In the genomic region with DNA sequence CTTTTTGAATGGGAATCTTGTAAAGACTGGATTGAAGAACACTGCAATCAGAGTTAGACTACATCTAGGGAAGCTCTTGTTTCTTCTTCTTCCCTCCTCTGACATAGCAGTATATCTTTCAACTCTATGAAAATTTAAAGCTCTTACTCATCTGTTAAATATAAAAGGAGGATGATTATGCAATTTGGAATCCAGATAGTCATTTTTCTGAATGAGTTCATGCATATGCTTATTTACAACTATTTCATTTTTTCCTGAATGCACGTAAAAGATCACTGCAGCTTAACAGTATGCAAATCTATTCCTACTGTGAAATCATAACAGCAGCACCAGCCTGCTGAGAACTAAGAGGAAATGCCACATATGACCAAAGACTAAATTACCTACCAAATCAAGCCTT, we compare ENCODE assay signal across 17 cellular contexts.
DNase-seq lines count a peak whose midpoint lies in the region; ATAC-seq and TF ChIP-seq lines count a peak whose summit lies in the region.
"Had no signal": no experiment of that assay in that cellular context is flagged by ENCODE, and none has a peak within 500 bp of the region (broad histone marks: within the 10 kb centered on the region; RNA-seq: fewer than 3 reads in every experiment).

No MANE protein-coding gene starts in this region.

- peaks cover 4 to 5% of the 10 kb centered on the region in 2 experiments; a peak in 2 of 4 replicates for H3K4me1 Mint-ChIP-seq in H9
- no peaks in the 10 kb centered on the region for H3K4me1 Mint-ChIP-seq in activated T-helper 1 cell treated with anti-CD3 and anti-CD28 coated beads, Interleukin-12 subunit alpha, Interleukin-12 subunit beta, Interleukin-2, Interleukin-4 antibody, amounts not matched to agents 30 ng/mL and 10 ng/mL and 1 ng/mL, durations not matched to agents 14 hours and 24 hours and 36 hours (ENCODE audit: low read depth)
- H3K4me1 Mint-ChIP-seq: natural killer cell had no signal

- CTCF ChIA-PET in RWPE1 (lab: Yijun Ruan, JAX): no interaction called here

- H3K4me1 ChIP-seq in GM23248 (ENCODE audit: insufficient read depth) (peaks cover 15% of the 10 kb centered on the region), smooth muscle cell (ENCODE audit: low read depth) (peaks cover 5% of the 10 kb centered on the region), H9 (ENCODE audit: insufficient read depth, low read length) (no peaks in the 10 kb centered on the region)
- H3K4me1 ChIP-seq: lower lobe of right lung, SJSA1 had no signal

- H2BK20ac ChIP-seq in H9 (ENCODE audit: low read depth, low read length, poor library complexity, severe bottlenecking): no peak overlapping the region

- H2BK15ac ChIP-seq in H9 (ENCODE audit: low read depth, low read length): no peak overlapping the region

- H3K9me3 ChIP-seq in GM23248 (ENCODE audit: low read depth) (no peaks in the 10 kb centered on the region), smooth muscle cell (replicated peaks; ENCODE audit: low read depth) (no peaks in the 10 kb centered on the region), H9 (ENCODE audit: control insufficient read depth, low read depth, low read length) (no peaks in the 10 kb centered on the region)
- H3K9me3 ChIP-seq: lower lobe of right lung, SJSA1 had no signal

- H3K79me2 ChIP-seq in GM23248 (ENCODE audit: insufficient read depth) (no peaks in the 10 kb centered on the region), smooth muscle cell (ENCODE audit: low read depth) (peaks cover 11% of the 10 kb centered on the region), H9 (ENCODE audit: insufficient read depth, low read length) (no peaks in the 10 kb centered on the region)

- H3K18ac ChIP-seq in H9 (ENCODE audit: insufficient read length, low read depth, low read length): no peak overlapping the region

- H3K4me2 ChIP-seq in GM23248 (ENCODE audit: unreplicated experiment) (peak overlapping the region; percentile 36), smooth muscle cell (peak overlapping the region; percentile 11), H9 (ENCODE audit: insufficient read depth, insufficient read length, low read length) (no peak overlapping the region)

- H3K9ac ChIP-seq in GM23248: no peak overlapping the region
- no peak overlapping the region for H3K9ac ChIP-seq in smooth muscle cell (ENCODE audit: low read depth)
- no peak overlapping the region for H3K9ac ChIP-seq in H9 (ENCODE audit: extremely low read depth, insufficient read length, low read length)

- peaks cover 13% of the 10 kb centered on the region; the same call in 1 of the 2 replicates for H3F3A ChIP-seq in GM23248 (ENCODE audit: insufficient read depth)
- peaks cover 17% of the 10 kb centered on the region for H3F3A ChIP-seq in smooth muscle cell (ENCODE audit: low read depth)

- no peak overlapping the region for H4K91ac ChIP-seq in H9 (ENCODE audit: insufficient read length, low read depth, low read length)

- H3K27ac Mint-ChIP-seq in H9: no peak overlapping the region
- H3K27ac Mint-ChIP-seq in activated T-helper 1 cell treated with anti-CD3 and anti-CD28 coated beads, Interleukin-12 subunit alpha, Interleukin-12 subunit beta, Interleukin-2, Interleukin-4 antibody, amounts not matched to agents 30 ng/mL and 10 ng/mL and 1 ng/mL, durations not matched to agents 14 hours and 24 hours and 36 hours: no peak overlapping the region
- H3K27ac Mint-ChIP-seq: activated CD4-positive, alpha-beta memory T cell treated with anti-CD3 and anti-CD28 coated beads for 36 hours; activated T-cell treated with anti-CD3 and anti-CD28 coated beads, Interleukin-2, amount 50 U/mL, for 72 hours; CD4-positive, CD25-positive, alpha-beta regulatory T cell; natural killer cell had no signal

- H3K4me3 ChIP-seq in GM23248: no peak overlapping the region
- H3K4me3 ChIP-seq in fibroblast of pulmonary artery (replicated peaks; ENCODE audit: low read depth, low read length): no peak overlapping the region
- H3K4me3 ChIP-seq in smooth muscle cell: no peak overlapping the region
- H3K4me3 ChIP-seq: lower lobe of right lung, SJSA1 had no signal

- no peaks in the 10 kb centered on the region for H3K9me2 ChIP-seq in GM23248 (ENCODE audit: insufficient read depth)

- 4% methylated on average over 1 of the region's 1 CpG for WGBS in GM23248 (ENCODE audit: low coverage in 1 of 2, low lambda C conversion rate in 2 of 2, missing lambda C conversion rate in 2 of 2), 2 experiments
- 26% methylated on average over 1 of the region's 1 CpG for WGBS in smooth muscle cell (ENCODE audit: low lambda C conversion rate)
- no CpG with 5 or more reads among the region's 1 CpG for WGBS in H9 (ENCODE audit: extremely low coverage, insufficient read length, low lambda C conversion rate)

- no peak overlapping the region for H4K5ac ChIP-seq in H9 (ENCODE audit: insufficient read length, low read depth, low read length)

- no peak overlapping the region for H3T11ph ChIP-seq in H9 (ENCODE audit: low read length)

- no peaks in the 10 kb centered on the region for H3K79me1 ChIP-seq in H9 (ENCODE audit: insufficient read depth, low read depth, low read length, poor library complexity, severe bottlenecking)

- H3K56ac ChIP-seq in H9 (ENCODE audit: insufficient read length, low read depth, low read length): no peak overlapping the region

- in situ Hi-C loops in GM23248 (cut with MboI): no loop called here

- no peak overlapping the region for H3K27ac ChIP-seq in GM23248
- no peak overlapping the region for H3K27ac ChIP-seq in RWPE1
- H3K27ac ChIP-seq in smooth muscle cell (ENCODE audit: low read depth): peak overlapping the region; percentile 49
- no peak overlapping the region for H3K27ac ChIP-seq in H9 (ENCODE audit: insufficient read length, low read depth, low read length)
- H3K27ac ChIP-seq: lower lobe of right lung, SJSA1 had no signal

- POLR2A ChIA-PET in RWPE1 (lab: Yijun Ruan, JAX; ENCODE audit: low non-redundant PET): no interaction called here

- peaks cover 0 to 4% of the 10 kb centered on the region in 2 experiments; a peak in 1 of 5 replicates for H3K9me3 Mint-ChIP-seq in H9
- H3K9me3 Mint-ChIP-seq in activated T-helper 1 cell treated with anti-CD3 and anti-CD28 coated beads, Interleukin-12 subunit alpha, Interleukin-12 subunit beta, Interleukin-2, Interleukin-4 antibody, amounts not matched to agents 30 ng/mL and 10 ng/mL and 1 ng/mL, durations not matched to agents 14 hours and 24 hours and 36 hours: peaks cover 5% of the 10 kb centered on the region
- H3K9me3 Mint-ChIP-seq: natural killer cell had no signal

- intact Hi-C loops in activated T-helper 1 cell treated with anti-CD3 and anti-CD28 coated beads, Interleukin-12 subunit alpha, Interleukin-12 subunit beta, Interleukin-2, Interleukin-4 antibody, amounts not matched to agents 30 ng/mL and 10 ng/mL and 1 ng/mL, durations not matched to agents 14 hours and 24 hours and 36 hours (cut with micrococcal nuclease): no loop called here

- H3K27me3 Mint-ChIP-seq in H9 (ENCODE audit: low read depth): no peaks in the 10 kb centered on the region; the same call in 1 of the 2 replicates
- H3K27me3 Mint-ChIP-seq in activated T-helper 1 cell treated with anti-CD3 and anti-CD28 coated beads, Interleukin-12 subunit alpha, Interleukin-12 subunit beta, Interleukin-2, Interleukin-4 antibody, amounts not matched to agents 30 ng/mL and 10 ng/mL and 1 ng/mL, durations not matched to agents 14 hours and 24 hours and 36 hours (ENCODE audit: insufficient read depth): peaks cover 10% of the 10 kb centered on the region
- H3K27me3 Mint-ChIP-seq: CD4-positive, CD25-positive, alpha-beta regulatory T cell had no signal

- H4K8ac ChIP-seq in H9 (replicated peaks; ENCODE audit: insufficient read length, low read depth, low read length): no peak overlapping the region

- 0 out of 2 replicates have a peak, but pooled peaks cover 3% of the 10 kb centered on the region for H3K27me3 ChIP-seq in GM23248 (replicated peaks; ENCODE audit: insufficient read depth)
- no peaks in the 10 kb centered on the region for H3K27me3 ChIP-seq in smooth muscle cell (ENCODE audit: low read depth)
- H3K27me3 ChIP-seq in H9 (ENCODE audit: insufficient read depth, low read length): no peaks in the 10 kb centered on the region
- H3K27me3 ChIP-seq: SJSA1 had no signal

- DNase-seq in GM23248 (peak; percentile 66), RWPE1 (ENCODE audit: low spot score) (peak; percentile 5), fibroblast of pulmonary artery (ENCODE audit: low read depth) (peak; percentile 37), smooth muscle cell (lab: John Stamatoyannopoulos, UW; ENCODE audit: unreplicated experiment) (no peak), H9 (no peak)
- no peak for DNase-seq in activated T-helper 1 cell treated with anti-CD3 and anti-CD28 coated beads, Interleukin-12 subunit alpha, Interleukin-12 subunit beta, Interleukin-2, Interleukin-4 antibody, amounts not matched to agents 30 ng/mL and 10 ng/mL and 1 ng/mL, durations not matched to agents 14 hours and 24 hours and 36 hours (ENCODE audit: low spot score)
- DNase-seq: activated CD4-positive, alpha-beta memory T cell treated with anti-CD3 and anti-CD28 coated beads for 36 hours; activated T-cell treated with anti-CD3 and anti-CD28 coated beads, Interleukin-2, amount 50 U/mL, for 72 hours; amniotic stem cell; CD4-positive, CD25-positive, alpha-beta regulatory T cell; erythroblast; lower lobe of right lung; natural killer cell; NCI-H1092 treated with DMSO at 0.1 percent for 48 hours; substantia nigra had no signal

- no peak overlapping the region for H2AFZ ChIP-seq in GM23248
- H2AFZ ChIP-seq in smooth muscle cell (ENCODE audit: low read depth): no peak overlapping the region
- no peak overlapping the region for H2AFZ ChIP-seq in H9 (ENCODE audit: low read length)

- TF ChIP-seq CTCF in RWPE1 (conservative IDR thresholded peaks at IDR 0.05; ENCODE audit: low read depth): no peak
- no peak for TF ChIP-seq CTCF in fibroblast of pulmonary artery (IDR thresholded peaks at IDR 0.05; ENCODE audit: low read length, missing control alignments)
- no peak for TF ChIP-seq CTCF in smooth muscle cell (IDR thresholded peaks at IDR 0.05; ENCODE audit: borderline replicate concordance, insufficient read depth, poor library complexity, severe bottlenecking)
- no peak for TF ChIP-seq CTCF in H9 (conservative IDR thresholded peaks at IDR 0.05)

- no peak for ATAC-seq in HG02588 (IDR thresholded peaks at IDR 0.05; ENCODE audit: unreplicated experiment)
- ATAC-seq: activated T-cell treated with anti-CD3 and anti-CD28 coated beads, Interleukin-2, amount 50 U/mL, for 72 hours; lower lobe of right lung; natural killer cell had no signal

- no peaks in the 10 kb centered on the region for H3K23me2 ChIP-seq in H9 (ENCODE audit: insufficient read length, low read depth, low read length, poor library complexity, severe bottlenecking)

- no peak overlapping the region for H2BK5ac ChIP-seq in H9 (ENCODE audit: insufficient read length, low read length)

- no peak overlapping the region for H3K4me3 Mint-ChIP-seq in H9
- H3K4me3 Mint-ChIP-seq in activated T-helper 1 cell treated with anti-CD3 and anti-CD28 coated beads, Interleukin-12 subunit alpha, Interleukin-12 subunit beta, Interleukin-2, Interleukin-4 antibody, amounts not matched to agents 30 ng/mL and 10 ng/mL and 1 ng/mL, durations not matched to agents 14 hours and 24 hours and 36 hours: no peak overlapping the region
- H3K4me3 Mint-ChIP-seq: activated CD4-positive, alpha-beta memory T cell treated with anti-CD3 and anti-CD28 coated beads for 36 hours; activated T-cell treated with anti-CD3 and anti-CD28 coated beads, Interleukin-2, amount 50 U/mL, for 72 hours; CD4-positive, CD25-positive, alpha-beta regulatory T cell; natural killer cell had no signal

- no peak overlapping the region for H2AK5ac ChIP-seq in H9 (ENCODE audit: insufficient read length, low read length)

- H2BK12ac ChIP-seq in H9 (ENCODE audit: insufficient read length, low read depth, low read length): no peak overlapping the region

- no peaks in the 10 kb centered on the region for H3K36me3 ChIP-seq in GM23248 (ENCODE audit: low read depth)
- peaks cover 6% of the 10 kb centered on the region for H3K36me3 ChIP-seq in smooth muscle cell (ENCODE audit: low read depth)
- H3K36me3 ChIP-seq: lower lobe of right lung, SJSA1 had no signal

- no peaks in the 10 kb centered on the region; a peak in 1 of 7 replicates for H3K36me3 Mint-ChIP-seq in H9 (ENCODE audit: insufficient read depth in 1 of 3, low read depth in 3 of 3)
- no peaks in the 10 kb centered on the region for H3K36me3 Mint-ChIP-seq in activated T-helper 1 cell treated with anti-CD3 and anti-CD28 coated beads, Interleukin-12 subunit alpha, Interleukin-12 subunit beta, Interleukin-2, Interleukin-4 antibody, amounts not matched to agents 30 ng/mL and 10 ng/mL and 1 ng/mL, durations not matched to agents 14 hours and 24 hours and 36 hours (ENCODE audit: low read depth)
- H3K36me3 Mint-ChIP-seq: activated CD4-positive, alpha-beta memory T cell treated with anti-CD3 and anti-CD28 coated beads for 36 hours; natural killer cell had no signal

- no peak overlapping the region for H2BK120ac ChIP-seq in H9 (ENCODE audit: low read depth, low read length, poor library complexity, severe bottlenecking)

- H3K14ac ChIP-seq in H9 (ENCODE audit: insufficient read depth, low read length): no peak overlapping the region

- H3K23ac ChIP-seq in H9 (ENCODE audit: insufficient read length, low read depth, low read length): no peak overlapping the region

- H3K4ac ChIP-seq in H9 (ENCODE audit: low read depth, low read length): no peak overlapping the region

- no peaks in the 10 kb centered on the region for H4K20me1 ChIP-seq in GM23248 (ENCODE audit: insufficient read depth)
- no peaks in the 10 kb centered on the region for H4K20me1 ChIP-seq in smooth muscle cell (ENCODE audit: low read depth)
- H4K20me1 ChIP-seq in H9 (ENCODE audit: control insufficient read depth, insufficient read depth, insufficient read length): no peaks in the 10 kb centered on the region

Comparison
In these comparisons a context has a peak if more than half of its experiments do, and no peak if none do; other contexts are left out.
1. DNase-seq: peak in GM23248 (single experiment), RWPE1 (single experiment) and fibroblast of pulmonary artery (single experiment); none in smooth muscle cell (single experiment), H9 (single experiment) and activated T-helper 1 cell treated with anti-CD3 and anti-CD28 coated beads, Interleukin-12 subunit alpha, Interleukin-12 subunit beta, Interleukin-2, Interleukin-4 antibody, amounts not matched to agents 30 ng/mL and 10 ng/mL and 1 ng/mL, durations not matched to agents 14 hours and 24 hours and 36 hours (single experiment).